Comparison of ENCODE assay signal across 1 cellular context in genomic region chr22:36512333-36512732, GRCh38.
TF ChIP-seq lines count a peak whose summit lies in the region.

No MANE protein-coding gene starts in this region.

TF ChIP-seq in GM12878, 131 proteins besides CTCF, POLR2A, EP300 and RAD21:
- no peak for TF ChIP-seq ATF7 (IDR thresholded peaks at IDR 0.05; ENCODE audit: low read depth)
- no peak for TF ChIP-seq IRF3 (IDR thresholded peaks at IDR 0.05)
- no peak for TF ChIP-seq ZZZ3 (IDR thresholded peaks at IDR 0.05; ENCODE audit: control insufficient read depth, insufficient read length, low read depth)
- no peak for TF ChIP-seq WRNIP1 (IDR thresholded peaks at IDR 0.05; ENCODE audit: borderline replicate concordance, low read depth, low read length)
- TF ChIP-seq EZH2 (IDR thresholded peaks at IDR 0.05; ENCODE audit: borderline replicate concordance, control insufficient read depth, low read depth, low read length), result no peak
- TF ChIP-seq YBX1 (IDR thresholded peaks at IDR 0.05), result no peak
- no peak for TF ChIP-seq BACH1 (IDR thresholded peaks at IDR 0.05; ENCODE audit: borderline replicate concordance)
- TF ChIP-seq IKZF1 (conservative IDR thresholded peaks at IDR 0.05), result no peak
- no peak for TF ChIP-seq TCF7 (IDR thresholded peaks at IDR 0.05; ENCODE audit: borderline replicate concordance)
- TF ChIP-seq TCF12 (IDR thresholded peaks at IDR 0.05; ENCODE audit: low read depth, low read length), result no peak
- TF ChIP-seq ZBTB33 (IDR thresholded peaks at IDR 0.05), result no peak
- TF ChIP-seq RUNX3 (IDR thresholded peaks at IDR 0.05; ENCODE audit: low read length), result no peak
- TF ChIP-seq NFXL1 (IDR thresholded peaks at IDR 0.05; ENCODE audit: borderline replicate concordance), result no peak
- TF ChIP-seq RCOR1 (conservative IDR thresholded peaks at IDR 0.05; ENCODE audit: low read depth, low read length), result no peak
- no peak for TF ChIP-seq KAT2A (conservative IDR thresholded peaks at IDR 0.05; ENCODE audit: control insufficient read depth, low read depth, low read length)
- TF ChIP-seq MYC (IDR thresholded peaks at IDR 0.05; ENCODE audit: insufficient read depth, insufficient read length, insufficient replicate concordance, low read length, severe bottlenecking), result no peak
- no peak for TF ChIP-seq SIN3A (IDR thresholded peaks at IDR 0.05; ENCODE audit: low read depth, low read length)
- TF ChIP-seq CHD2 (IDR thresholded peaks at IDR 0.05; ENCODE audit: borderline replicate concordance, low read depth, low read length), result no peak
